In the genomic region with DNA sequence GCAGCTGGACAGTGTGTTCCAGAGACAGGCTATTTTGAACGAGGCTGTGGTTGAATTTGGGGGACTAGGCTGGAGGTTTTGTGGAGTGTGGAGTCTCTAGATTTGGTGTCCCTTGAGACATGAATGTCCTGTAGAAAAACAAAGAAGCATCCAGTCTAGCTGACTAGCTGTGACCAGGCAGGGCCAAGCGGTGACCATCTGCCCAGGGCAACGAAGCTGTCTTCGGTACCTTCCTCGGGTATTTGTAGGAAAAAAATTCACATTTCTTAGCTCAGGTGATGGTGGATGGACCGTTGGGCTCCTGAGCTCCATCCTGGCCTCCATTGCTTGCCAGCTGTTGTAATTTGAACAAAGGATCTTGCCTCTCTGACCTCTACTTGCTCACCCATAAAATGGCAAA, we compare ENCODE assay signal across 1 cellular context.
TF ChIP-seq lines count a peak whose summit lies in the region.

No MANE protein-coding gene starts in this region.

TF ChIP-seq in A549, 52 proteins besides CTCF, POLR2A, EP300 and RAD21:
- TF ChIP-seq TP53 (CRISPR knock-in tag; IDR thresholded peaks at IDR 0.05), result no peak
- no peak for TF ChIP-seq GATA3 (IDR thresholded peaks at IDR 0.05; ENCODE audit: borderline replicate concordance)
- TF ChIP-seq HOXB5 (CRISPR knock-in tag; IDR thresholded peaks at IDR 0.05), result no peak
- no peak for TF ChIP-seq CBX2 (IDR thresholded peaks at IDR 0.05; ENCODE audit: borderline replicate concordance, low read depth)
- no peak for TF ChIP-seq FOSB (CRISPR knock-in tag; IDR thresholded peaks at IDR 0.05)
- TF ChIP-seq, protein P1, sequence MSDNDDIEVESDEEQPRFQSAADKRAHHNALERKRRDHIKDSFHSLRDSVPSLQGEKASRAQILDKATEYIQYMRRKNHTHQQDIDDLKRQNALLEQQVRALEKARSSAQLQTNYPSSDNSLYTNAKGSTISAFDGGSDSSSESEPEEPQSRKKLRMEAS (IDR thresholded peaks at IDR 0.05), result no peak
